ENCODE assay signal across 1 cellular context in genomic region chr9:137136926-137137607, GRCh38.
TF ChIP-seq lines count a peak whose summit lies in the region.

No MANE protein-coding gene starts in this region.

TF ChIP-seq in K562, 482 proteins besides CTCF, POLR2A, EP300 and RAD21:
- no peak for TF ChIP-seq ZNF518B (CRISPR knock-in tag; IDR thresholded peaks at IDR 0.05)
- no peak for TF ChIP-seq ARID2 (IDR thresholded peaks at IDR 0.05)
- TF ChIP-seq FOXA3 (CRISPR knock-in tag; conservative IDR thresholded peaks at IDR 0.05 in 1 of 2, IDR thresholded peaks at IDR 0.05 in 1 of 2), result no peak
- TF ChIP-seq SMARCC2 (IDR thresholded peaks at IDR 0.05; ENCODE audit: low read depth), result no peak
- no peak for TF ChIP-seq TAF7 (tag; IDR thresholded peaks at IDR 0.05)
- TF ChIP-seq STAG1 (CRISPR knock-in tag; IDR thresholded peaks at IDR 0.05; ENCODE audit: borderline replicate concordance), result no peak
- no peak for TF ChIP-seq HIVEP1 (CRISPR knock-in tag; IDR thresholded peaks at IDR 0.05)
- no peak for TF ChIP-seq E2F3 (CRISPR knock-in tag; IDR thresholded peaks at IDR 0.05)
